Comparison of ENCODE assay signal across 21 cellular contexts in genomic region chr1:101295212-101295611, GRCh38. TPM values are rescaled to one million over a fixed set of nuclear protein-coding genes. Genes with fewer than 3 reads are reported as not detected.
DNase-seq lines count a peak whose midpoint lies in the region; ATAC-seq and TF ChIP-seq lines count a peak whose summit lies in the region.
"Had no signal": no experiment of that assay in that cellular context is flagged by ENCODE, and none has a peak within 500 bp of the region (broad histone marks: within the 10 kb centered on the region; RNA-seq: fewer than 3 reads in every experiment).

No MANE protein-coding gene starts in this region.

- POLR2A ChIA-PET in HEK293 (lab: Yijun Ruan, JAX) = no interaction called here

- intact Hi-C loops in left colon (cut with DNase I, micrococcal nuclease) = no loop called here

- H3K27ac ChIP-seq in HEK293 (ENCODE audit: extremely low read depth, low read depth, low read length) = no peak overlapping the region
- H3K27ac ChIP-seq: adrenal gland, hepatocyte, lower lobe of right lung had no signal

- H3K9me3 ChIP-seq in HEK293 (ENCODE audit: control insufficient read depth, insufficient read depth, low read depth, low read length) = no peaks in the 10 kb centered on the region
- H3K9me3 ChIP-seq: adrenal gland, lower lobe of right lung had no signal

- H3K4me1 ChIP-seq in HEK293 (ENCODE audit: control insufficient read depth, insufficient read depth, low read length) = peaks cover 14% of the 10 kb centered on the region

- TF ChIP-seq CTCF in HEK293 (tag by site-specific recombination; IDR thresholded peaks at IDR 0.05) = no peak

- no peak overlapping the region for H3K4me3 ChIP-seq in HEK293 (ENCODE audit: low read depth, low read length)
- H3K4me3 ChIP-seq: adrenal gland, hepatocyte, lower lobe of right lung had no signal

- no peaks in the 10 kb centered on the region for H3K36me3 ChIP-seq in HEK293 (ENCODE audit: control insufficient read depth in 2 of 2, insufficient read depth in 1 of 2, low read length in 2 of 2)
- H3K36me3 ChIP-seq: adrenal gland, lower lobe of right lung had no signal

- CTCF ChIA-PET in HEK293 (lab: Yijun Ruan, JAX) = interaction anchor here (0.8 to 1.2 kb wide), 3 partner anchors 14 to 63 kb away, joined by 3 to 4 read pairs (median 3); no protein-coding TSS in a partner anchor

- DNase-seq in NCI-H1105 treated with DMSO at 0.1 percent for 48 hours (lab: John Stamatoyannopoulos, UW) (peak; percentile 17), NCI-H1105 (lab: John Stamatoyannopoulos, UW) (no peak), T-helper 22 cell (ENCODE audit: low read depth) (peak; percentile 56), left colon (no peak), NCI-H2029 (lab: John Stamatoyannopoulos, UW) (no peak)
- no peak for DNase-seq in stimulated activated CD4-positive, alpha-beta T cell treated with anti-CD3 and anti-CD28 coated beads, Interleukin-4, amount 100 ng/mL, for 1 hour
- DNase-seq: activated CD4-positive, CD25-positive, alpha-beta regulatory T cell treated with anti-CD3 and anti-CD28 coated beads, Interleukin-2, amount 50 U/mL, for 72 hours; activated CD8-positive, alpha-beta memory T cell treated with anti-CD3 and anti-CD28 coated beads, Interleukin-2, amount 10 ng/mL, durations not matched to agents 7 days and 5 days; adrenal gland; Calu3; dermis blood vessel endothelial cell; foreskin fibroblast; IMR-90; lower lobe of right lung; NCI-H1930; NCI-H510A; occipital lobe; retina had no signal

- ATAC-seq in left colon = peak; percentile 71
- ATAC-seq in HG02970 (IDR thresholded peaks at IDR 0.05; ENCODE audit: low FRiP score, unreplicated experiment) = no peak
- ATAC-seq: activated CD8-positive, alpha-beta memory T cell treated with anti-CD3 and anti-CD28 coated beads, Interleukin-2, amount 10 ng/mL, durations not matched to agents 7 days and 5 days; lower lobe of right lung had no signal

TF ChIP-seq in HEK293, 187 proteins besides CTCF, POLR2A, EP300 and RAD21:
- TF ChIP-seq, protein P1, sequence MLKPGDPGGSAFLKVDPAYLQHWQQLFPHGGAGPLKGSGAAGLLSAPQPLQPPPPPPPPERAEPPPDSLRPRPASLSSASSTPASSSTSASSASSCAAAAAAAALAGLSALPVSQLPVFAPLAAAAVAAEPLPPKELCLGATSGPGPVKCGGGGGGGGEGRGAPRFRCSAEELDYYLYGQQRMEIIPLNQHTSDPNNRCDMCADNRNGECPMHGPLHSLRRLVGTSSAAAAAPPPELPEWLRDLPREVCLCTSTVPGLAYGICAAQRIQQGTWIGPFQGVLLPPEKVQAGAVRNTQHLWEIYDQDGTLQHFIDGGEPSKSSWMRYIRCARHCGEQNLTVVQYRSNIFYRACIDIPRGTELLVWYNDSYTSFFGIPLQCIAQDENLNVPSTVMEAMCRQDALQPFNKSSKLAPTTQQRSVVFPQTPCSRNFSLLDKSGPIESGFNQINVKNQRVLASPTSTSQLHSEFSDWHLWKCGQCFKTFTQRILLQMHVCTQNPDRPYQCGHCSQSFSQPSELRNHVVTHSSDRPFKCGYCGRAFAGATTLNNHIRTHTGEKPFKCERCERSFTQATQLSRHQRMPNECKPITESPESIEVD (tag by site-specific recombination; IDR thresholded peaks at IDR 0.05) = 0 out of 2 replicates have a peak, but pooled peaks have one; percentile 28
- no peak for TF ChIP-seq ZNF362 (tag by site-specific recombination; IDR thresholded peaks at IDR 0.05)

RNA-seq across cellular contexts. Expression of gene S1PR1, which starts 58.4 kb away (rescaled TPM):
- total RNA-seq in left colon = 1 to 10 TPM; 7.1 to 9.6 TPM
- total RNA-seq: Calu3 had no signal

Comparison
In these comparisons a context has a peak if more than half of its experiments do, and no peak if none do; other contexts are left out.
1. DNase-seq: peak in NCI-H1105 treated with DMSO at 0.1 percent for 48 hours (single experiment) and T-helper 22 cell (single experiment); none in NCI-H1105 (single experiment), left colon (0 of 2), NCI-H2029 (single experiment) and stimulated activated CD4-positive, alpha-beta T cell treated with anti-CD3 and anti-CD28 coated beads, Interleukin-4, amount 100 ng/mL, for 1 hour (single experiment).